22 cellular contexts compared by ENCODE assay signal in the genomic region with DNA sequence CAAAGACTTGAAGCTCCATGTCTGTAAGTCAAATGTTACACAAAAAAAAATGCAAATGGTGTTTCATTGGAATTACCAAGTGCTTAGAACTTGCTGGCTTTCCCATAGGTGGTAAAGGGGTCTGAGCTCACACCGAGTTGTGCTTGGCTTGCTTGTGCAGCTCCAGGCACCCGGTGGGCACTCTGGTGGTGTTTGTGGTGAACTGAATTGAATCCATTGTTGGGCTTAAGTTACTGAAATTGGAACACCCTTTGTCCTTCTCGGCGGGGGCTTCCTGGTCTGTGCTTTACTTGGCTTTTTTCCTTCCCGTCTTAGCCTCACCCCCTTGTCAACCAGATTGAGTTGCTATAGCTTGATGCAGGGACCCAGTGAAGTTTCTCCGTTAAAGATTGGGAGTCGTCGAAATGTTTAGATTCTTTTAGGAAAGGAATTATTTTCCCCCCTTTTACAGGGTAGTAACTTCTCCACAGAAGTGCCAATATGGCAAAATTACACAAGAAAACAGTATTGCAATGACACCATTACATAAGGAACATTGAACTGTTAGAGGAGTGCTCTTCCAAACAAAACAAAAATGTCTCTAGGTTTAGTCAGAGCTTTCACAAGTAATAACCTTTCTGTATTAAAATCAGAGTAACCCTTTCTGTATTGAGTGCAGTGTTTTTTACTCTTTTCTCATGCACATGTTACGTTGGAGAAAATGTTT.
DNase-seq lines count a peak whose midpoint lies in the region; ATAC-seq and TF ChIP-seq lines count a peak whose summit lies in the region.
"Had no signal": no experiment of that assay in that cellular context is flagged by ENCODE, and none has a peak within 500 bp of the region (broad histone marks: within the 10 kb centered on the region; RNA-seq: fewer than 3 reads in every experiment).

No MANE protein-coding gene starts in this region.

- DNase-seq in Right ventricle myocardium inferior (ENCODE audit: missing footprints) (peak; percentile 57), left ventricle myocardium inferior (no peak), endothelial cell (ENCODE audit: low spot score) (no peak), right lobe of liver (no peak), Caco-2 (no peak), NCI-H187 (lab: John Stamatoyannopoulos, UW) (no peak), C1 segment of cervical spinal cord (lab: John Stamatoyannopoulos, UW) (no peak)
- DNase-seq: activated effector memory CD4-positive, alpha-beta T cell treated with Interleukin-2 at 50 U/mL for 16 hours; CD4-positive, alpha-beta memory T cell; colonic mucosa; DND-41; gastrocnemius medialis; NCI-H2029 treated with DMSO at 0.1 percent for 48 hours; NCI-H524 treated with DMSO at 0.1 percent for 48 hours; SJCRH30; stimulated activated naive CD8-positive, alpha-beta T cell treated with anti-CD3 and anti-CD28 coated beads, Interleukin-15, amount 100 ng/mL, for 72 hours; T-helper 2 cell; upper lobe of right lung had no signal

- H3K36me3 ChIP-seq in left ventricle myocardium inferior, result peaks cover 58% of the 10 kb centered on the region
- peaks cover 0 to 13% (median 2%) of the 10 kb centered on the region in 4 donors for H3K36me3 ChIP-seq in right lobe of liver
- H3K36me3 ChIP-seq in Caco-2 (ENCODE audit: control insufficient read depth, insufficient read depth, low read length), result peaks cover 6% of the 10 kb centered on the region
- H3K36me3 ChIP-seq: colonic mucosa had no signal

- CTCF ChIA-PET in Caco-2 (lab: Charles Lee), result no interaction called here

- H3K9me3 Mint-ChIP-seq in endothelial cell (ENCODE audit: unreplicated experiment) (no peaks in the 10 kb centered on the region), Caco-2 (ENCODE audit: unreplicated experiment) (no peaks in the 10 kb centered on the region)
- H3K9me3 Mint-ChIP-seq: CD4-positive, alpha-beta memory T cell; nephron had no signal

- no TSS peak for BruUV-seq in Caco-2 (replicated peaks; lab: Mats Ljungman, UMichigan)

- no peak overlapping the region for H3K4me3 ChIP-seq in left ventricle myocardium inferior
- no peak overlapping the region for H3K4me3 ChIP-seq in right lobe of liver
- no peak overlapping the region for H3K4me3 ChIP-seq in Caco-2 (ENCODE audit: low read depth, low read length)
- H3K4me3 ChIP-seq: ascending aorta, colonic mucosa, gastrocnemius medialis, lung, SJCRH30, upper lobe of right lung had no signal

- POLR2A ChIA-PET in Caco-2 (lab: Charles Lee), result no interaction called here

- ATAC-seq in Right ventricle myocardium inferior, result no peak
- ATAC-seq in right lobe of liver, result peak in 3 of 4 donors; percentile 41 to 58 (median 43)
- ATAC-seq in HG02885 (IDR thresholded peaks at IDR 0.05; ENCODE audit: poor library complexity, unreplicated experiment), result no peak
- ATAC-seq: gastrocnemius medialis; stimulated activated naive CD8-positive, alpha-beta T cell treated with anti-CD3 and anti-CD28 coated beads, Interleukin-15, amount 100 ng/mL, for 72 hours; upper lobe of right lung had no signal

- H3K36me3 Mint-ChIP-seq in endothelial cell (ENCODE audit: low read depth, unreplicated experiment) (peaks cover 70% of the 10 kb centered on the region), Caco-2 (ENCODE audit: insufficient read depth, unreplicated experiment) (peaks cover 95% of the 10 kb centered on the region)

- H3K27me3 Mint-ChIP-seq in endothelial cell (ENCODE audit: unreplicated experiment) (peaks cover 19% of the 10 kb centered on the region), Caco-2 (ENCODE audit: insufficient read depth, unreplicated experiment) (no peaks in the 10 kb centered on the region)
- H3K27me3 Mint-ChIP-seq: CD4-positive, alpha-beta memory T cell; stimulated activated naive CD8-positive, alpha-beta T cell treated with anti-CD3 and anti-CD28 coated beads, Interleukin-15, amount 100 ng/mL, for 72 hours had no signal

- H3K4me1 Mint-ChIP-seq in endothelial cell (ENCODE audit: unreplicated experiment) (peaks cover 35% of the 10 kb centered on the region), Caco-2 (ENCODE audit: low read depth, unreplicated experiment) (no peaks in the 10 kb centered on the region)

- H3K9me3 ChIP-seq in left ventricle myocardium inferior (replicated peaks) (no peaks in the 10 kb centered on the region), right lobe of liver (no peaks in the 10 kb centered on the region), Caco-2 (no peaks in the 10 kb centered on the region)
- H3K9me3 ChIP-seq: ascending aorta, colonic mucosa, gastrocnemius medialis, SJCRH30, upper lobe of right lung had no signal

- H3K27ac Mint-ChIP-seq in endothelial cell (ENCODE audit: unreplicated experiment) (no peak overlapping the region), Caco-2 (ENCODE audit: unreplicated experiment) (no peak overlapping the region)
- H3K27ac Mint-ChIP-seq: nephron; stimulated activated naive CD8-positive, alpha-beta T cell treated with anti-CD3 and anti-CD28 coated beads, Interleukin-15, amount 100 ng/mL, for 72 hours had no signal

- WGBS in right lobe of liver (ENCODE audit: insufficient coverage, low coverage, low lambda C conversion rate, missing lambda C conversion rate), result 88% methylated on average over 8 of the region's 9 CpGs

- TF ChIP-seq POLR2A in right lobe of liver (IDR thresholded peaks at IDR 0.05), result no peak

- H3K27ac ChIP-seq in left ventricle myocardium inferior (replicated peaks) (no peak overlapping the region), right lobe of liver (no peak overlapping the region)
- H3K27ac ChIP-seq: ascending aorta, colonic mucosa, gastrocnemius medialis, SJCRH30, upper lobe of right lung had no signal

- TF ChIP-seq CTCF in left ventricle myocardium inferior (IDR thresholded peaks at IDR 0.05; ENCODE audit: borderline replicate concordance) (no peak), endothelial cell (IDR thresholded peaks at IDR 0.05; ENCODE audit: unreplicated experiment) (no peak), right lobe of liver (IDR thresholded peaks at IDR 0.05) (no peak), Caco-2 (IDR thresholded peaks at IDR 0.05; ENCODE audit: insufficient read depth in 1 of 2, low read depth in 1 of 2, low read length in 1 of 2, severe bottlenecking in 1 of 2, unreplicated experiment in 1 of 2) (no peak)

- H3K4me1 ChIP-seq in left ventricle myocardium inferior, result peaks cover 13% of the 10 kb centered on the region
- H3K4me1 ChIP-seq in right lobe of liver, result peaks cover 0 to 15% (median 5%) of the 10 kb centered on the region in 4 donors
- no peaks in the 10 kb centered on the region for H3K4me1 ChIP-seq in Caco-2
- H3K4me1 ChIP-seq: ascending aorta, colonic mucosa, SJCRH30, upper lobe of right lung had no signal

- H3K27me3 ChIP-seq in left ventricle myocardium inferior (ENCODE audit: low read depth) (no peaks in the 10 kb centered on the region), right lobe of liver (no peaks in the 10 kb centered on the region), Caco-2 (replicated peaks; ENCODE audit: control insufficient read depth, insufficient read depth, low read length) (no peaks in the 10 kb centered on the region)
- H3K27me3 ChIP-seq: ascending aorta, colonic mucosa, gastrocnemius medialis, SJCRH30, upper lobe of right lung had no signal

- peak overlapping the region; percentile 13 for H3K4me3 Mint-ChIP-seq in endothelial cell (ENCODE audit: unreplicated experiment)
- H3K4me3 Mint-ChIP-seq in Caco-2 (ENCODE audit: unreplicated experiment), result no peak overlapping the region
- H3K4me3 Mint-ChIP-seq: CD4-positive, alpha-beta memory T cell; nephron; stimulated activated naive CD8-positive, alpha-beta T cell treated with anti-CD3 and anti-CD28 coated beads, Interleukin-15, amount 100 ng/mL, for 72 hours had no signal

- intact Hi-C loops in Right ventricle myocardium inferior (cut with DNase I), result no loop called here
- intact Hi-C loops in left ventricle myocardium inferior (cut with micrococcal nuclease), result loop anchor here (10.0 kb wide), 1 partner anchor 551 kb away; no protein-coding TSS in a partner anchor
- intact Hi-C loops in right lobe of liver (cut with DNase I), result loop anchor here in 1 of 2 donors (10.0 kb wide), 1 partner anchor 91 kb away; no protein-coding TSS in a partner anchor
- intact Hi-C loops in Caco-2 (cut with micrococcal nuclease; ENCODE audit: unreplicated experiment), result no loop called here

Comparison
In these comparisons a context has a peak if more than half of its experiments do, and no peak if none do; other contexts are left out.
1. ATAC-seq: peak in right lobe of liver (3 of 4); none in Right ventricle myocardium inferior (single experiment) and HG02885 (single experiment).